1 cellular context compared by ENCODE assay signal in genomic region chr3:185498503-185499396, GRCh38.
TF ChIP-seq lines count a peak whose summit lies in the region.

TMEM41A (minus strand) TSS chr3:185499035; CDS start chr3:185498961, 74 bp downstream.

TF ChIP-seq in A549, 52 proteins besides CTCF, POLR2A, EP300 and RAD21 (continued from another document):
- TF ChIP-seq, protein P1, sequence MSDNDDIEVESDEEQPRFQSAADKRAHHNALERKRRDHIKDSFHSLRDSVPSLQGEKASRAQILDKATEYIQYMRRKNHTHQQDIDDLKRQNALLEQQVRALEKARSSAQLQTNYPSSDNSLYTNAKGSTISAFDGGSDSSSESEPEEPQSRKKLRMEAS (IDR thresholded peaks at IDR 0.05), result peak; percentile 80
- TF ChIP-seq RFX5 (IDR thresholded peaks at IDR 0.05), result no peak
- TF ChIP-seq KDM5A (IDR thresholded peaks at IDR 0.05), result peak; percentile 97
